Comparison of ENCODE assay signal across 8 cellular contexts in genomic region chr9:16726718-16727451, GRCh38.
DNase-seq lines count a peak whose midpoint lies in the region; ATAC-seq, FAIRE-seq and TF ChIP-seq lines count a peak whose summit lies in the region.

No MANE protein-coding gene starts in this region.

- no peak for TF ChIP-seq EP300 in GM12878 (IDR thresholded peaks at IDR 0.05; ENCODE audit: borderline replicate concordance in 1 of 2, control insufficient read depth in 1 of 2, low read depth in 2 of 2, low read length in 2 of 2)

- intact Hi-C loops in GM12878 (cut with micrococcal nuclease; ENCODE audit: unreplicated experiment) = no loop called here

- no peak for TF ChIP-seq RAD21 in GM12878 (IDR thresholded peaks at IDR 0.05; ENCODE audit: insufficient read depth, low read depth, low read length)

- peaks cover 0 to 6% of the 10 kb centered on the region in 2 experiments; a peak in 2 of 4 replicates for H3K27me3 ChIP-seq in GM12878 (replicated peaks in 1 of 2; ENCODE audit: control insufficient read depth in 2 of 2, insufficient read depth in 2 of 2, low read length in 1 of 2)
- H3K27me3 ChIP-seq in rectal smooth muscle tissue (ENCODE audit: control insufficient read depth, insufficient read depth, low read length) = no peaks in the 10 kb centered on the region

- H3K4me3 ChIP-seq in GM12878 (no peak overlapping the region), rectal smooth muscle tissue (ENCODE audit: low read length) (peak overlapping the region; percentile 59)

- no peak for TF ChIP-seq POLR2A in GM12878 (IDR thresholded peaks at IDR 0.05; ENCODE audit: low read depth, low read length)

- no peak for TF ChIP-seq CTCF in GM12878 (IDR thresholded peaks at IDR 0.05 in 2 of 3, conservative IDR thresholded peaks at IDR 0.05 in 1 of 3; ENCODE audit: control insufficient read depth in 2 of 3, extremely low read depth in 1 of 3, insufficient read depth in 1 of 3, low read depth in 3 of 3, low read length in 3 of 3)

- ATAC-seq in GM12878 (peak; percentile 71), GM19324 (IDR thresholded peaks at IDR 0.05; ENCODE audit: low FRiP score, unreplicated experiment) (no peak)

- no peak overlapping the region for H3K4me2 ChIP-seq in GM12878 (ENCODE audit: control insufficient read depth, insufficient read depth)

- no TSS peak for BruUV-seq in GM12878 (replicated peaks; lab: Mats Ljungman, UMichigan)

- SMC1A ChIA-PET in GM12878 (lab: Charles Lee; ENCODE audit: uncharacterized antibody, unreplicated experiment) = no interaction called here

- DNase-seq in GM04504 (ENCODE audit: low read depth) = peak; percentile 66
- DNase-seq in NCI-H128 (lab: John Stamatoyannopoulos, UW; ENCODE audit: unreplicated experiment) = peak; percentile 54
- DNase-seq in GM12878 (ENCODE audit: low read depth, low spot score) = no peak
- peak in 39 of 51 donors; percentile 8 to 53 (median 35) for DNase-seq in hypothalamus (lab: John Stamatoyannopoulos, UW)
- DNase-seq in GOT3 (lab: John Stamatoyannopoulos, UW) = no peak
- DNase-seq in activated naive CD4-positive, alpha-beta T cell treated with Interleukin-2 at 50 U/mL for 16 hours = no peak

- H3K36me3 ChIP-seq in GM12878 (ENCODE audit: control insufficient read depth in 2 of 2, insufficient read depth in 2 of 2, low read length in 1 of 2) = no peaks in the 10 kb centered on the region
- no peaks in the 10 kb centered on the region for H3K36me3 ChIP-seq in rectal smooth muscle tissue (ENCODE audit: control insufficient read depth, insufficient read depth, low read length)

- H3K79me2 ChIP-seq in GM12878 (ENCODE audit: control insufficient read depth, insufficient read depth, low read length) = no peaks in the 10 kb centered on the region

- H3K9ac ChIP-seq in GM12878 (ENCODE audit: control insufficient read depth, insufficient read depth, low read length) = no peak overlapping the region
- H3K9ac ChIP-seq in rectal smooth muscle tissue (ENCODE audit: low read length) = peak overlapping the region; percentile 60

- FAIRE-seq in GM12878 (lab: Jason Lieb, UNC) = no peak

- H3K27ac ChIP-seq in GM12878 (ENCODE audit: control insufficient read depth, insufficient read depth) (no peak overlapping the region), rectal smooth muscle tissue (ENCODE audit: low read depth, low read length) (peak overlapping the region; percentile 94)

- H2AFZ ChIP-seq in GM12878 (ENCODE audit: control insufficient read depth, low read depth, low read length) = no peak overlapping the region

- H3K4me1 ChIP-seq in GM12878 (ENCODE audit: control insufficient read depth, insufficient read depth, low read length) (no peaks in the 10 kb centered on the region), rectal smooth muscle tissue (ENCODE audit: control insufficient read depth, insufficient read depth, low read length) (peaks cover 10% of the 10 kb centered on the region)

- WGBS in GM12878 (ENCODE audit: insufficient coverage, insufficient replicate concordance, low lambda C conversion rate, missing lambda C conversion rate) = 54% methylated on average over 23 of the region's 60 CpGs

- CTCF ChIA-PET in GM12878 (lab: Yijun Ruan, JAX) = interaction anchor here (0.7 to 1.1 kb wide), 6 partner anchors 8 to 511 kb away, joined by 3 to 4 read pairs (median 3); no protein-coding TSS in a partner anchor

- RAD21 ChIA-PET in GM12878 (lab: Charles Lee; ENCODE audit: unreplicated experiment) = interaction anchor here (1.9 kb wide), 1 partner anchor 151 kb away, joined by 4 read pairs; no protein-coding TSS in a partner anchor

- no peaks in the 10 kb centered on the region for H4K20me1 ChIP-seq in GM12878 (ENCODE audit: control insufficient read depth, insufficient read depth)

- POLR2A ChIA-PET in GM12878 (lab: Charles Lee) = no interaction called here

- in situ Hi-C loops in GM12878 (cut with MboI) = no loop called here

- H3K9me3 ChIP-seq in GM12878 (replicated peaks; ENCODE audit: control insufficient read depth, insufficient read depth, low read length) = no peaks in the 10 kb centered on the region

TF ChIP-seq in GM12878, 131 proteins besides CTCF, POLR2A, EP300 and RAD21:
- TF ChIP-seq IKZF1 (conservative IDR thresholded peaks at IDR 0.05) (0 out of 2 replicates have a peak, but pooled peaks have one; percentile 10), MEF2B (IDR thresholded peaks at IDR 0.05; ENCODE audit: partially characterized antibody, poor library complexity, severe bottlenecking) (no peak)
TF ChIP-seq in GM12878: peak in this region for 1.

Comparison
In these comparisons a context has a peak if more than half of its experiments do, and no peak if none do; other contexts are left out.
1. DNase-seq: peak in GM04504 (single experiment), NCI-H128 (single experiment) and hypothalamus (39 of 51); none in GM12878 (single experiment), GOT3 (single experiment) and activated naive CD4-positive, alpha-beta T cell treated with Interleukin-2 at 50 U/mL for 16 hours (single experiment).